ENCODE assay signal across 8 cellular contexts in genomic region chr12:50504798-50505385, GRCh38. TPM values are rescaled to one million over a fixed set of nuclear protein-coding genes. Genes with fewer than 3 reads are reported as not detected.
A peak's percentile ranks its signal among the peaks of the same experiment; 100 is the strongest.
DNase-seq lines count a peak whose midpoint lies in the region; ATAC-seq and TF ChIP-seq lines count a peak whose summit lies in the region.

Gene DIP2B, plus strand, starts transcription at chr12:50504985. Its CDS starts 156 bp downstream, at chr12:50505141.

- intact Hi-C loops in Panc1 (cut with micrococcal nuclease; ENCODE audit: unreplicated experiment) (loop anchor here (2.0 to 10.0 kb wide), 2 partner anchors 134 to 230 kb away; no protein-coding TSS in a partner anchor), esophagus squamous epithelium (cut with DNase I) (loop anchor here (5.0 kb wide), 1 partner anchor 132 kb away; no protein-coding TSS in a partner anchor)

- peak; percentile 94 for TF ChIP-seq CTCF in Panc1 (IDR thresholded peaks at IDR 0.05)
- TF ChIP-seq CTCF in esophagus squamous epithelium (IDR thresholded peaks at IDR 0.05) = peak; percentile 88 to 99 (median 97)

- peak within 1 kb of the TSS; percentile 90 for H3K27ac Mint-ChIP-seq in activated T-cell treated with anti-CD3 and anti-CD28 coated beads, Interleukin-2, amount 50 U/mL, for 72 hours

- POLR2A ChIA-PET in Panc1 (lab: Charles Lee) = no interaction called here

- H3K27me3 ChIP-seq in Panc1 (ENCODE audit: control insufficient read depth, insufficient read depth, low read length) = no peaks in the 10 kb centered on the region
- no peaks in the 10 kb centered on the region for H3K27me3 ChIP-seq in esophagus squamous epithelium

- H3K27me3 Mint-ChIP-seq in activated T-cell treated with anti-CD3 and anti-CD28 coated beads, Interleukin-2, amount 50 U/mL, for 72 hours (ENCODE audit: low read depth) = no peaks in the 10 kb centered on the region

- peak; percentile 74 for DNase-seq in DMS79 (lab: John Stamatoyannopoulos, UW)
- peak; percentile 80 for DNase-seq in Panc1 (ENCODE audit: low read depth, low spot score)
- DNase-seq in activated T-cell treated with anti-CD3 and anti-CD28 coated beads, Interleukin-2, amount 50 U/mL, for 72 hours = peak; percentile 97 to 98
- DNase-seq in esophagus squamous epithelium (lab: John Stamatoyannopoulos, UW) = peak; percentile 80
- peak; percentile 91 for DNase-seq in myocyte (ENCODE audit: low read depth)
- peak; percentile 91 to 92 for DNase-seq in stimulated activated CD8-positive, alpha-beta memory T cell treated with anti-CD3 and anti-CD28 coated beads, Interleukin-7, amount 100 ng/mL, for 4 hours (ENCODE audit: low read depth in 2 of 2)

- H3K4me3 Mint-ChIP-seq in activated T-cell treated with anti-CD3 and anti-CD28 coated beads, Interleukin-2, amount 50 U/mL, for 72 hours = peak within 1 kb of the TSS; percentile 93 to 97

- H3K9me3 ChIP-seq in KOPT-K1 (ENCODE audit: insufficient read depth, low read length, poor library complexity, severe bottlenecking) (peaks cover 4% of the 10 kb centered on the region), Panc1 (ENCODE audit: control insufficient read depth, insufficient read depth, low read depth, low read length) (no peaks in the 10 kb centered on the region), esophagus squamous epithelium (no peaks in the 10 kb centered on the region)

- CTCF ChIA-PET in Panc1 (lab: Charles Lee) = interaction anchor here (0.6 to 1.9 kb wide), 6 partner anchors 35 to 426 kb away, joined by 3 to 13 read pairs (median 4); no protein-coding TSS in a partner anchor

- in situ Hi-C loops in Panc1 (cut with HindIII; ENCODE audit: low pct_unique_long_range_greater_than_20kb, low sequenced_read_pairs) = no loop called here

- BruUV-seq in Panc1 (replicated peaks; lab: Mats Ljungman, UMichigan) = no TSS peak

- peak in 2 of 4 donors; percentile 45 to 68 for TF ChIP-seq POLR2A in esophagus squamous epithelium (IDR thresholded peaks at IDR 0.05)

- peak within 1 kb of the TSS; percentile 73 for H3K27ac ChIP-seq in KOPT-K1 (ENCODE audit: low read depth, low read length, poor library complexity, severe bottlenecking)
- H3K27ac ChIP-seq in Panc1 (ENCODE audit: low read length) = peak within 1 kb of the TSS; percentile 87
- peak within 1 kb of the TSS; percentile 93 to 98 (median 96) for H3K27ac ChIP-seq in esophagus squamous epithelium

- H3K4me1 ChIP-seq in Panc1 (ENCODE audit: control insufficient read depth, insufficient read depth, low read length) (peaks cover 23% of the 10 kb centered on the region), esophagus squamous epithelium (peaks cover 32 to 52% (median 38%) of the 10 kb centered on the region in 3 donors)

- 0% methylated on average over 13 to 23 of the region's 68 CpGs for WGBS in esophagus squamous epithelium, 2 donors

- ATAC-seq in GM21737 (IDR thresholded peaks at IDR 0.05; ENCODE audit: unreplicated experiment) (peak; percentile 78), Panc1 (peak; percentile 93)
- ATAC-seq in activated T-cell treated with anti-CD3 and anti-CD28 coated beads, Interleukin-2, amount 50 U/mL, for 72 hours (replicated peaks in 1 of 2) = peak; percentile 91 to 95

- peaks cover 0 to 1% of the 10 kb centered on the region in 2 donors for H3K36me3 Mint-ChIP-seq in activated T-cell treated with anti-CD3 and anti-CD28 coated beads, Interleukin-2, amount 50 U/mL, for 72 hours (ENCODE audit: insufficient read depth in 2 of 2)

- H3K4me1 Mint-ChIP-seq in activated T-cell treated with anti-CD3 and anti-CD28 coated beads, Interleukin-2, amount 50 U/mL, for 72 hours (ENCODE audit: low read depth) = peaks cover 47% of the 10 kb centered on the region

- H3K9me3 Mint-ChIP-seq in activated T-cell treated with anti-CD3 and anti-CD28 coated beads, Interleukin-2, amount 50 U/mL, for 72 hours = no peaks in the 10 kb centered on the region

- H3K4me3 ChIP-seq in Panc1 (ENCODE audit: low read depth in 2 of 2, low read length in 2 of 2) = peak within 1 kb of the TSS; percentile 72 to 76
- peak within 1 kb of the TSS; percentile 71 to 98 (median 85) for H3K4me3 ChIP-seq in esophagus squamous epithelium

- H3K36me3 ChIP-seq in KOPT-K1 (ENCODE audit: insufficient read depth, low read length) (no peaks in the 10 kb centered on the region), Panc1 (ENCODE audit: control insufficient read depth, insufficient read depth, low read length) (no peaks in the 10 kb centered on the region; the same call in 1 of the 2 replicates), esophagus squamous epithelium (no peaks in the 10 kb centered on the region)

RNA-seq across cellular contexts. Expression of gene DIP2B, which starts in this region (rescaled TPM):
- 30.2 TPM for total RNA-seq in Panc1 (2021; ENCODE audit: unreplicated experiment)
- polyA plus RNA-seq in Panc1 (2012; ENCODE audit: insufficient read length) = 16.4 TPM
- 10 to 100 TPM; 25.4 to 28.1 TPM for total RNA-seq in activated T-cell treated with anti-CD3 and anti-CD28 coated beads, Interleukin-2, amount 50 U/mL, for 72 hours
- 10 to 100 TPM; 31.1 to 57.2 (median 46.5) TPM for total RNA-seq in esophagus squamous epithelium
- 20.4 and 25.3 TPM in 2 replicates for total RNA-seq in myocyte
- polyA plus RNA-seq in myocyte (2012) = 9.6 TPM

Comparison
In these comparisons a context has a peak if more than half of its experiments do, and no peak if none do; other contexts are left out.
1. Peak in every context shown above with its lines: DNase-seq, ATAC-seq, H3K4me3 ChIP-seq and H3K27ac ChIP-seq.